ENCODE assay signal across 7 cellular contexts in the genomic region with DNA sequence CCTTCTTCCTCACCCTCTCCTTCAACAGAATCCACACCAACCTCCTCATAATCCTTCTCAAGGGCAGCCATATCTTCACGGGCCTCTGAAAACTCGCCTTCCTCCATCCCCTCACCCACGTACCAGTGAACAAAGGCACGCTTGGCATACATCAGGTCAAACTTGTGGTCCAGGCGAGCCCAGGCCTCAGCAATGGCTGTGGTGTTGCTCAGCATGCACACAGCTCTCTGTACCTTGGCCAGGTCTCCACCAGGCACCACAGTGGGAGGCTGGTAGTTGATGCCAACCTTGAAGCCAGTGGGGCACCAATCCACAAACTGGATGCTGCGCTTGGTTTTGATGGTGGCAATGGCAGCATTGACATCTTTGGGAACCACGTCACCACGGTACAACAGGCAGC. TPM values are rescaled to one million over a fixed set of nuclear protein-coding genes. Genes with fewer than 3 reads are reported as not detected.
DNase-seq lines count a peak whose midpoint lies in the region; ATAC-seq, FAIRE-seq and TF ChIP-seq lines count a peak whose summit lies in the region.
"Not testable (repeated sequence)": the region's sequence is repeated elsewhere in the genome, so short reads cannot be mapped to it uniquely, and the experiment has no call there.
"Had no signal": no experiment of that assay in that cellular context is flagged by ENCODE, and none has a peak within 500 bp of the region (broad histone marks: within the 10 kb centered on the region; RNA-seq: fewer than 3 reads in every experiment).

No MANE protein-coding gene starts in this region.

- peaks cover 40% of the 10 kb centered on the region for H3K79me2 ChIP-seq in astrocyte (ENCODE audit: insufficient read depth, low read length)

- not testable (repeated sequence) for DNase-seq in T-helper 17 cell; activated T-cell treated with anti-CD3 and anti-CD28 coated beads, Interleukin-2, amount 50 U/mL, for 72 hours; astrocyte (ENCODE audit: low read depth); natural killer cell

- peaks cover 17% of the 10 kb centered on the region for H3K4me1 ChIP-seq in astrocyte (ENCODE audit: insufficient read depth, low read length)

- not testable (repeated sequence) for H3K9me3 ChIP-seq in T-helper 17 cell (ENCODE audit: control insufficient read depth, low read length, poor library complexity, severe bottlenecking); astrocyte (ENCODE audit: insufficient read depth, low read depth, low read length)

- not testable (repeated sequence) for H3K9ac ChIP-seq in astrocyte (ENCODE audit: low read length)

- not testable (repeated sequence) for H3K27me3 ChIP-seq in astrocyte (ENCODE audit: insufficient read depth, low read length)

- TF ChIP-seq CTCF in astrocyte (IDR thresholded peaks at IDR 0.05; ENCODE audit: insufficient read depth, low read depth, low read length); natural killer cell (IDR thresholded peaks at IDR 0.05): not testable (repeated sequence)

- not testable (repeated sequence) for FAIRE-seq in astrocyte (lab: Jason Lieb, UNC)

- not testable (repeated sequence) for H3K36me3 Mint-ChIP-seq in T-helper 17 cell (ENCODE audit: low read depth); natural killer cell
- peaks cover 30 to 41% of the 10 kb centered on the region in 2 donors for H3K36me3 Mint-ChIP-seq in activated T-cell treated with anti-CD3 and anti-CD28 coated beads, Interleukin-2, amount 50 U/mL, for 72 hours (ENCODE audit: insufficient read depth in 2 of 2)
- H3K36me3 Mint-ChIP-seq in astrocyte (ENCODE audit: low read depth, unreplicated experiment), result peaks cover 26% of the 10 kb centered on the region

- peak; percentile 27 for TF ChIP-seq POLR2A in GM19193 (IDR thresholded peaks at IDR 0.05; ENCODE audit: extremely low read depth, insufficient read depth, insufficient read length)

- H3K36me3 ChIP-seq in astrocyte (ENCODE audit: insufficient read depth, low read length), result peaks cover 26% of the 10 kb centered on the region

- not testable (repeated sequence) for H3K4me3 ChIP-seq in astrocyte (ENCODE audit: insufficient read depth, low read depth, low read length)

- peak overlapping the region; percentile 7 for H3K4me2 ChIP-seq in astrocyte (ENCODE audit: low read length)

- not testable (repeated sequence) for ATAC-seq in T-helper 17 cell; activated T-cell treated with anti-CD3 and anti-CD28 coated beads, Interleukin-2, amount 50 U/mL, for 72 hours (replicated peaks in 1 of 2); natural killer cell

- peak overlapping the region; percentile 43 for H3K27ac Mint-ChIP-seq in T-helper 17 cell
- peak overlapping the region; percentile 27 for H3K27ac Mint-ChIP-seq in activated T-cell treated with anti-CD3 and anti-CD28 coated beads, Interleukin-2, amount 50 U/mL, for 72 hours
- peak overlapping the region; percentile 34 for H3K27ac Mint-ChIP-seq in astrocyte (ENCODE audit: unreplicated experiment)
- peak overlapping the region; percentile 64 to 73 for H3K27ac Mint-ChIP-seq in natural killer cell

- H3K4me1 Mint-ChIP-seq in T-helper 17 cell (peaks cover 38% of the 10 kb centered on the region), astrocyte (ENCODE audit: low read depth, unreplicated experiment) (peaks cover 28% of the 10 kb centered on the region), natural killer cell (peaks cover 34 to 37% of the 10 kb centered on the region in 2 donors)
- peaks cover 35% of the 10 kb centered on the region for H3K4me1 Mint-ChIP-seq in activated T-cell treated with anti-CD3 and anti-CD28 coated beads, Interleukin-2, amount 50 U/mL, for 72 hours (ENCODE audit: low read depth)

- not testable (repeated sequence) for H3K9me3 Mint-ChIP-seq in activated T-cell treated with anti-CD3 and anti-CD28 coated beads, Interleukin-2, amount 50 U/mL, for 72 hours; astrocyte (ENCODE audit: unreplicated experiment); natural killer cell

- H2AFZ ChIP-seq in astrocyte (ENCODE audit: low read depth, low read length), result not testable (repeated sequence)

- intact Hi-C loops in natural killer cell (cut with micrococcal nuclease), result not testable (repeated sequence)

- H4K20me1 ChIP-seq in astrocyte (ENCODE audit: insufficient read depth, low read length), result peaks cover 36% of the 10 kb centered on the region

- H3K4me3 Mint-ChIP-seq in T-helper 17 cell (peak overlapping the region; percentile 19), astrocyte (ENCODE audit: unreplicated experiment) (peak overlapping the region; percentile 70)
- H3K4me3 Mint-ChIP-seq in activated T-cell treated with anti-CD3 and anti-CD28 coated beads, Interleukin-2, amount 50 U/mL, for 72 hours, result peak overlapping the region in 1 of 2 donors; percentile 47
- not testable (repeated sequence) for H3K4me3 Mint-ChIP-seq in natural killer cell

- H3K27ac ChIP-seq in astrocyte (ENCODE audit: low read depth, low read length), result not testable (repeated sequence)

- not testable (repeated sequence) for H3K27me3 Mint-ChIP-seq in T-helper 17 cell; activated T-cell treated with anti-CD3 and anti-CD28 coated beads, Interleukin-2, amount 50 U/mL, for 72 hours (ENCODE audit: low read depth); astrocyte (ENCODE audit: low read depth, unreplicated experiment); natural killer cell (ENCODE audit: low read depth in 2 of 2)

RNA-seq across cellular contexts. Expression of a gene that starts 3.2 kb away (rescaled TPM):
- 100 to 1,000 TPM; 137 to 159 TPM for total RNA-seq in T-helper 17 cell
- 100 to 1,000 TPM; 851 to 922 TPM for total RNA-seq in activated T-cell treated with anti-CD3 and anti-CD28 coated beads, Interleukin-2, amount 50 U/mL, for 72 hours
- total RNA-seq in astrocyte, result 811 and 939 TPM in 2 replicates
- total RNA-seq in natural killer cell, result 100 to 1,000 TPM; 147 to 185 (median 178) TPM

RNA-seq across cellular contexts. Expression of a gene that starts 17.3 kb away (rescaled TPM):
- total RNA-seq in T-helper 17 cell, result 100 to 1,000 TPM; 257 to 270 TPM
- 100 to 1,000 TPM in 1 of 2 donors, 10 to 100 TPM in 1; 80.0 to 108 TPM for total RNA-seq in activated T-cell treated with anti-CD3 and anti-CD28 coated beads, Interleukin-2, amount 50 U/mL, for 72 hours
- total RNA-seq in astrocyte, result 58.7 and 61.0 TPM in 2 replicates
- 100 to 1,000 TPM; 262 to 294 (median 271) TPM for total RNA-seq in natural killer cell

RNA-seq across cellular contexts. Expression of a gene that starts 33.4 kb away (rescaled TPM):
- under 1 TPM; 0.17 to 0.44 TPM for total RNA-seq in T-helper 17 cell
- under 1 TPM; 0.12 to 0.41 TPM for total RNA-seq in activated T-cell treated with anti-CD3 and anti-CD28 coated beads, Interleukin-2, amount 50 U/mL, for 72 hours
- 0.05 and 0.16 TPM in 2 replicates for total RNA-seq in astrocyte
- total RNA-seq in natural killer cell, result under 1 TPM; 0.39 to 0.80 (median 0.45) TPM
- total RNA-seq: body of pancreas had no signal

RNA-seq across cellular contexts. Expression of a gene that starts 58.2 kb away (rescaled TPM):
- total RNA-seq in T-helper 17 cell (1 to 10 TPM; 7.9 to 8.1 TPM), astrocyte (1.3 and 1.9 TPM in 2 replicates), natural killer cell (10 to 100 TPM in 2 of 3 donors, 1 to 10 TPM in 1; 6.3 to 11.6 (median 11.1) TPM)
- 10 to 100 TPM; 20.6 to 28.3 TPM for total RNA-seq in activated T-cell treated with anti-CD3 and anti-CD28 coated beads, Interleukin-2, amount 50 U/mL, for 72 hours
- total RNA-seq: body of pancreas, urinary bladder had no signal
